Comparison of ENCODE assay signal across 21 cellular contexts in the genomic region with DNA sequence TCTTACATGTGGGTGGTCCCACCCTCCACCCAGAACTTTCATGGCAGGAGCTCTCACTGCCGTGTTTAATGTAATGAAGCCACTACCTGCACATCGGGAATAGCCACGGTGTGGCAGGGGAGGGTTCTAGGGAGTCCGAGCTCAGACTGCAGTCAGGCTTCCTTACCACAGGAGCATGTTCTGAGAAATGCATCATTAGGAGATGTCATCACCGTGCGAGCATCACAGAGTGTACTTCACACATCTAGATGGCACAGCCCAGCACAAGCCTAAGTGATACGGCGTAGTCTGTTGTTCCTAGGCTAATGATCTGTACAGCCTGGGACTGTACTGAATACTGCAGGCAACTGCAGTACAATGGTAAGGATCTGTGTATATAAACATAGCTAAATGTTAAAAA.
DNase-seq lines count a peak whose midpoint lies in the region; ATAC-seq, FAIRE-seq and TF ChIP-seq lines count a peak whose summit lies in the region.
"Had no signal": no experiment of that assay in that cellular context is flagged by ENCODE, and none has a peak within 500 bp of the region (broad histone marks: within the 10 kb centered on the region; RNA-seq: fewer than 3 reads in every experiment).

No MANE protein-coding gene starts in this region.

- H3K9ac ChIP-seq in HepG2 (ENCODE audit: insufficient read depth, low read depth, low read length): no peak overlapping the region

- TF ChIP-seq RAD21 in HepG2 (CRISPR knock-in tag; IDR thresholded peaks at IDR 0.05): no peak

- no peaks in the 10 kb centered on the region for H3K79me2 ChIP-seq in HepG2 (ENCODE audit: insufficient read depth, low read length)

- WGBS in HepG2 (ENCODE audit: low lambda C conversion rate): 80% methylated on average over 8 of the region's 8 CpGs
- 73% methylated on average over 8 of the region's 8 CpGs for WGBS in right lobe of liver (ENCODE audit: insufficient coverage, low coverage, low lambda C conversion rate, missing lambda C conversion rate)

- TF ChIP-seq EP300 in HepG2 (IDR thresholded peaks at IDR 0.05; ENCODE audit: low read depth in 2 of 2, low read length in 2 of 2): no peak
- no peak for TF ChIP-seq EP300 in HepG2 (CRISPR knock-in tag; IDR thresholded peaks at IDR 0.05; ENCODE audit: borderline replicate concordance)

- H2AFZ ChIP-seq in HepG2 (ENCODE audit: low read length): no peak overlapping the region

- ATAC-seq in HepG2 (peak; percentile 33), right lobe of liver (no peak), foreskin keratinocyte (peak; percentile 16), GM21529 (IDR thresholded peaks at IDR 0.05; ENCODE audit: unreplicated experiment) (no peak), HG03378 (IDR thresholded peaks at IDR 0.05; ENCODE audit: unreplicated experiment) (no peak)

- TF ChIP-seq POLR2A in HepG2 (IDR thresholded peaks at IDR 0.05; ENCODE audit: insufficient read depth in 1 of 2, low read depth in 2 of 2, low read length in 2 of 2) (no peak), right lobe of liver (IDR thresholded peaks at IDR 0.05) (no peak)

- DNase-seq in HepG2 (ENCODE audit: low spot score) (no peak), right lobe of liver (no peak), foreskin keratinocyte (no peak), pons (ENCODE audit: low spot score) (peak; percentile 12), 8988T (no peak), NCI-H1694 treated with DMSO at 0.1 percent for 48 hours (lab: John Stamatoyannopoulos, UW) (no peak)
- DNase-seq: DMS 273 treated with DMSO at 0.1 percent for 48 hours, GF-D8, Kasumi-1, MM.1S, NCI-H1105, NCI-H187 treated with DMSO at 0.1 percent for 48 hours, NCI-H69, OCI-M1 had no signal

- BruUV-seq in HepG2 (replicated peaks; lab: Mats Ljungman, UMichigan): no TSS peak

- no peak overlapping the region for H3K27ac ChIP-seq in HepG2 (ENCODE audit: extremely low read length, insufficient read depth, low read length)
- H3K27ac ChIP-seq in right lobe of liver: no peak overlapping the region
- H3K27ac ChIP-seq in foreskin keratinocyte: no peak overlapping the region
- H3K27ac ChIP-seq: C4-2B, SJSA1 had no signal

- H4K20me1 ChIP-seq in HepG2 (ENCODE audit: insufficient read depth, low read length): no peaks in the 10 kb centered on the region

- H3K27me3 ChIP-seq in HepG2 (ENCODE audit: control insufficient read depth in 1 of 2, insufficient read depth in 2 of 2, low read length in 2 of 2) (no peaks in the 10 kb centered on the region), right lobe of liver (no peaks in the 10 kb centered on the region), foreskin keratinocyte (no peaks in the 10 kb centered on the region)
- H3K27me3 ChIP-seq: SJSA1 had no signal

- TF ChIP-seq CTCF in HepG2 (CRISPR knock-in tag; IDR thresholded peaks at IDR 0.05): no peak
- TF ChIP-seq CTCF in right lobe of liver (IDR thresholded peaks at IDR 0.05): no peak
- no peak for TF ChIP-seq CTCF in foreskin keratinocyte (conservative IDR thresholded peaks at IDR 0.05)

- in situ Hi-C loops in HepG2 (cut with HindIII; ENCODE audit: extremely low pct_ligation_motif_present, low pct_unique_long_range_greater_than_20kb): no loop called here

- POLR2A ChIA-PET in HepG2 (lab: Yijun Ruan, JAX): no interaction called here

- CTCF ChIA-PET in HepG2 (lab: Yijun Ruan, JAX; ENCODE audit: low intra/inter-chr PET ratio, low total read pairs): no interaction called here

- H3K36me3 ChIP-seq in HepG2 (replicated peaks in 1 of 2; ENCODE audit: control insufficient read depth in 1 of 2, insufficient read depth in 2 of 2, low read length in 2 of 2) (peaks cover 3 to 4% of the 10 kb centered on the region in 2 experiments; a peak in 1 of 5 replicates), right lobe of liver (peaks cover 0 to 10% (median 8%) of the 10 kb centered on the region in 4 donors)

- H3K9me3 ChIP-seq in HepG2 (ENCODE audit: low read length) (no peaks in the 10 kb centered on the region), right lobe of liver (no peaks in the 10 kb centered on the region)
- H3K9me3 ChIP-seq: SJSA1 had no signal

- FAIRE-seq in HepG2 (lab: Jason Lieb, UNC): no peak
- FAIRE-seq: A204.1, GM12891, GM18507 had no signal

- peaks cover 6% of the 10 kb centered on the region; the same call in 1 of the 2 replicates for H3K4me1 ChIP-seq in HepG2 (ENCODE audit: insufficient read depth, low read length)
- H3K4me1 ChIP-seq in right lobe of liver: no peaks in the 10 kb centered on the region
- no peaks in the 10 kb centered on the region for H3K4me1 ChIP-seq in foreskin keratinocyte
- H3K4me1 ChIP-seq: SJSA1 had no signal

- intact Hi-C loops in HepG2 (cut with micrococcal nuclease; ENCODE audit: unreplicated experiment) (no loop called here), right lobe of liver (cut with DNase I) (no loop called here)

- H3K4me2 ChIP-seq in HepG2 (ENCODE audit: low read depth, low read length): no peak overlapping the region

- H3K4me3 ChIP-seq in HepG2 (replicated peaks in 1 of 3; ENCODE audit: insufficient read depth in 1 of 3, low read depth in 2 of 3, low read length in 3 of 3) (no peak overlapping the region), right lobe of liver (no peak overlapping the region)
- H3K4me3 ChIP-seq: SJSA1 had no signal

TF ChIP-seq in HepG2, 621 proteins besides CTCF, POLR2A, EP300 and RAD21:
- TF ChIP-seq ZNF75D (CRISPR knock-in tag; IDR thresholded peaks at IDR 0.05; ENCODE audit: borderline replicate concordance): no peak
TF ChIP-seq in HepG2: peak in this region for 0.

Comparison
In these comparisons a context has a peak if more than half of its experiments do, and no peak if none do; other contexts are left out.
1. ATAC-seq: peak in HepG2 (single experiment) and foreskin keratinocyte (single experiment); none in right lobe of liver (0 of 4), GM21529 (single experiment) and HG03378 (single experiment).